Comparison of ENCODE assay signal across 9 cellular contexts in the genomic region with DNA sequence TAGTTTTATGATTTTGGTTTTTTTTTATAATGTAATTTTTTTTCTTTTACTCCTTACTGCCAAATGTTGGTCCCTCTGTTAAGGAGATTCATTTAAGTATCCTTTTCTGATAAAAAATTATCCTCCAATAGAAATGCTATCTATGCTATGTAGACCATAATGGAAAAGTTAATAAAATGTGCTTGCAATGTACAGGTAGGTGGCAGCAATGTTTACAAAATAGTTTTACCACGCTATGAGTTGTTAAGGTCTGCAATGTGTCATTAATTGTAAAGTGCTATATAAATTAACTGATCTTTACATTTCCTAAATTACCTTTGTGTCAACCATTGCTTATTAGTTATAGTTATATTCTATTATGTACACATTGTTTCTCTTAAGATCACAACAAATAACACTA. TPM values are rescaled to one million over a fixed set of nuclear protein-coding genes. Genes with fewer than 3 reads are reported as not detected.
DNase-seq lines count a peak whose midpoint lies in the region; TF ChIP-seq lines count a peak whose summit lies in the region.
"Had no signal": no experiment of that assay in that cellular context is flagged by ENCODE, and none has a peak within 500 bp of the region (broad histone marks: within the 10 kb centered on the region; RNA-seq: fewer than 3 reads in every experiment).

No MANE protein-coding gene starts in this region.

- H3K9me3 Mint-ChIP-seq in HFFc6, result no peaks in the 10 kb centered on the region
- H3K9me3 Mint-ChIP-seq in activated naive CD8-positive, alpha-beta T cell treated with anti-CD3 and anti-CD28 coated beads for 36 hours, result no peaks in the 10 kb centered on the region

- H3K27ac Mint-ChIP-seq in HFFc6, result no peak overlapping the region
- H3K27ac Mint-ChIP-seq in activated naive CD8-positive, alpha-beta T cell treated with anti-CD3 and anti-CD28 coated beads for 36 hours, result no peak overlapping the region

- TF ChIP-seq CTCF in HFFc6 (IDR thresholded peaks at IDR 0.05), result peak; percentile 58

- H3K36me3 Mint-ChIP-seq in HFFc6 (ENCODE audit: low read depth), result peaks cover 7% of the 10 kb centered on the region
- peaks cover 3% of the 10 kb centered on the region for H3K36me3 Mint-ChIP-seq in activated naive CD8-positive, alpha-beta T cell treated with anti-CD3 and anti-CD28 coated beads for 36 hours

- peaks cover 2% of the 10 kb centered on the region for H3K27me3 Mint-ChIP-seq in HFFc6 (ENCODE audit: insufficient read depth)
- H3K27me3 Mint-ChIP-seq in activated naive CD8-positive, alpha-beta T cell treated with anti-CD3 and anti-CD28 coated beads for 36 hours, result no peaks in the 10 kb centered on the region

- DNase-seq in SIG-M5 treated with dmso at 0.1 percent for 504 hours (lab: John Stamatoyannopoulos, UW; ENCODE audit: unreplicated experiment) (peak; percentile 4), SIG-M5 (lab: John Stamatoyannopoulos, UW) (no peak), HFFc6 (no peak), NCI-H1105 treated with DMSO at 0.1 percent for 48 hours (lab: John Stamatoyannopoulos, UW) (peak; percentile 47), cerebellar cortex (ENCODE audit: low spot score) (peak; percentile 16), HCEC 1CT (no peak)
- DNase-seq in activated CD4-positive, CD25-positive, alpha-beta regulatory T cell treated with anti-CD3 and anti-CD28 coated beads, Interleukin-2, amount 50 U/mL, for 72 hours, result no peak
- no peak for DNase-seq in activated naive CD8-positive, alpha-beta T cell treated with anti-CD3 and anti-CD28 coated beads for 36 hours

- peaks cover 5% of the 10 kb centered on the region for H3K4me1 Mint-ChIP-seq in HFFc6 (ENCODE audit: low read depth)
- peaks cover 7% of the 10 kb centered on the region for H3K4me1 Mint-ChIP-seq in activated naive CD8-positive, alpha-beta T cell treated with anti-CD3 and anti-CD28 coated beads for 36 hours

- no peak overlapping the region for H3K4me3 Mint-ChIP-seq in HFFc6
- no peak overlapping the region for H3K4me3 Mint-ChIP-seq in activated naive CD8-positive, alpha-beta T cell treated with anti-CD3 and anti-CD28 coated beads for 36 hours

RNA-seq across cellular contexts. Expression of a gene that starts 3.8 kb away (rescaled TPM):
- 1 to 10 TPM; 8.0 to 9.4 (median 9.0) TPM for total RNA-seq in HFFc6 (2021; fragmentation: NEBNext Ultra II Directional; extraction: Animal tissue kit (Norgen Biotek cat#: 25700))
- total RNA-seq in activated naive CD8-positive, alpha-beta T cell treated with anti-CD3 and anti-CD28 coated beads for 36 hours, result 10 to 100 TPM; 23.5 to 24.3 TPM

RNA-seq across cellular contexts. Expression of a gene that starts 9.4 kb away (rescaled TPM):
- not detected for total RNA-seq in HFFc6 (2021; fragmentation: NEBNext Ultra II Directional; extraction: Animal tissue kit (Norgen Biotek cat#: 25700))
- 1 to 10 TPM; 6.3 to 7.4 TPM for total RNA-seq in activated naive CD8-positive, alpha-beta T cell treated with anti-CD3 and anti-CD28 coated beads for 36 hours
- total RNA-seq: Daoy had no signal

Comparison
In these comparisons a context has a peak if more than half of its experiments do, and no peak if none do; other contexts are left out.
1. DNase-seq: peak in SIG-M5 treated with dmso at 0.1 percent for 504 hours (single experiment), NCI-H1105 treated with DMSO at 0.1 percent for 48 hours (single experiment) and cerebellar cortex (single experiment); none in SIG-M5 (single experiment), HFFc6 (single experiment), activated CD4-positive, CD25-positive, alpha-beta regulatory T cell treated with anti-CD3 and anti-CD28 coated beads, Interleukin-2, amount 50 U/mL, for 72 hours (single experiment), activated naive CD8-positive, alpha-beta T cell treated with anti-CD3 and anti-CD28 coated beads for 36 hours (single experiment) and HCEC 1CT (single experiment).
2. RNA of a gene that starts 9.4 kb away (total RNA-seq): 6.3 to 7.4 TPM in activated naive CD8-positive, alpha-beta T cell treated with anti-CD3 and anti-CD28 coated beads for 36 hours; not detected in HFFc6; every median in the first group is over 4 times any median in the second.